ENCODE assay signal across 25 cellular contexts in the genomic region with DNA sequence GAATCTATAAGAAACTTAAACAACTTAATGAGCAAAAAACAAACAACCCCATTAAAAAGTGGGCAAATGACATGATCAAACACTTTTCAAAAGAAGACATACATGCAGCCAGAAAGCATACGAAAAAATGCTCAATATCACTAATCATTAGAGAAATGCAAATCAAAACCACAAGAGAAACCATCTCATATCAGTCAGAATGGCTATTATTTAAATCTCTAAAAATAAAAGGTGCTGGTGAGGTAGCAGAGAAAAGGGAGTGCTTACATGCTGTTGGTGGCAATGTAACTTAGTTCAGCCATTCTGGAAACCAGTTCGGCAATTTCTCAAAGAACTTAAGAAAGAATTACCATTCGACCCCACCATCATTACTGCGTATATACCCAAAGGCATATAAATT.
"Had no signal": no experiment of that assay in that cellular context is flagged by ENCODE, and none has a peak within 500 bp of the region (broad histone marks: within the 10 kb centered on the region; RNA-seq: fewer than 3 reads in every experiment).

No MANE protein-coding gene starts in this region.

- H2AFZ ChIP-seq: hepatocyte, neural progenitor cell had no signal

- H3K27me3 ChIP-seq: hepatocyte, neural progenitor cell, stomach, suprapubic skin, transverse colon had no signal

- H3K4me1 ChIP-seq: left ventricle myocardium inferior, neural progenitor cell, stomach, suprapubic skin, transverse colon had no signal

- H3K27ac ChIP-seq: hepatocyte, left ventricle myocardium inferior, neural progenitor cell, stomach, suprapubic skin, transverse colon, WERI-Rb-1 had no signal

- H3K4me3 ChIP-seq: hepatocyte, left ventricle myocardium inferior, neural progenitor cell, stomach, suprapubic skin, transverse colon had no signal

- H3K4me2 ChIP-seq: hepatocyte, neural progenitor cell had no signal

- H3K36me3 ChIP-seq: left ventricle myocardium inferior, neural progenitor cell, stomach, suprapubic skin, WERI-Rb-1 had no signal

- ATAC-seq: activated CD8-positive, alpha-beta memory T cell treated with anti-CD3 and anti-CD28 coated beads, Interleukin-2, amount 10 ng/mL, durations not matched to agents 7 days and 5 days; activated CD8-positive, alpha-beta T cell treated with anti-CD3 and anti-CD28 coated beads for 36 hours; activated naive CD8-positive, alpha-beta T cell treated with anti-CD3 and anti-CD28 coated beads, Interleukin-2, amount 50 U/mL, for 24 hours; esophagus mucosa; naive thymus-derived CD8-positive, alpha-beta T cell; sciatic nerve; stimulated activated memory B cell treated with anti-CD40 and anti-IgM and Interleukin-4, amounts not matched to agents 10 μg/mL and 1 μg/mL and 100 μg/mL, for 72 hours had no signal

- DNase-seq: activated CD4-positive, alpha-beta T cell treated with anti-CD3 and anti-CD28 coated beads, Interleukin-2, amount 10 ng/mL, durations not matched to agents 7 days and 5 days; activated CD4-positive, CD25-positive, alpha-beta regulatory T cell treated with anti-CD3 and anti-CD28 coated beads, Interleukin-2, amount 50 U/mL, for 72 hours; activated CD8-positive, alpha-beta memory T cell treated with anti-CD3 and anti-CD28 coated beads, Interleukin-2, amount 10 ng/mL, durations not matched to agents 7 days and 5 days; activated CD8-positive, alpha-beta T cell treated with anti-CD3 and anti-CD28 coated beads for 36 hours; activated gamma-delta T cell; activated naive CD4-positive, alpha-beta T cell treated with anti-CD3 and anti-CD28 coated beads, Interleukin-2, amount 50 U/mL, for 16 hours; activated naive CD8-positive, alpha-beta T cell treated with anti-CD3 and anti-CD28 coated beads, Interleukin-2, amount 50 U/mL, for 24 hours; activated T-cell treated with anti-CD3 and anti-CD28 coated beads for 4 hours; effector CD8-positive, alpha-beta T cell; foreskin melanocyte; immature natural killer cell; left ventricle myocardium inferior; naive thymus-derived CD8-positive, alpha-beta T cell; posterior cingulate gyrus; small intestine; stimulated activated CD4-positive, alpha-beta T cell treated with anti-CD3 and anti-CD28 coated beads, Interleukin-15, amount 100 ng/mL, for 24 hours; stomach; transverse colon; WERI-Rb-1 had no signal

- H3K9ac ChIP-seq: neural progenitor cell had no signal
